19 cellular contexts compared by ENCODE assay signal in the genomic region with DNA sequence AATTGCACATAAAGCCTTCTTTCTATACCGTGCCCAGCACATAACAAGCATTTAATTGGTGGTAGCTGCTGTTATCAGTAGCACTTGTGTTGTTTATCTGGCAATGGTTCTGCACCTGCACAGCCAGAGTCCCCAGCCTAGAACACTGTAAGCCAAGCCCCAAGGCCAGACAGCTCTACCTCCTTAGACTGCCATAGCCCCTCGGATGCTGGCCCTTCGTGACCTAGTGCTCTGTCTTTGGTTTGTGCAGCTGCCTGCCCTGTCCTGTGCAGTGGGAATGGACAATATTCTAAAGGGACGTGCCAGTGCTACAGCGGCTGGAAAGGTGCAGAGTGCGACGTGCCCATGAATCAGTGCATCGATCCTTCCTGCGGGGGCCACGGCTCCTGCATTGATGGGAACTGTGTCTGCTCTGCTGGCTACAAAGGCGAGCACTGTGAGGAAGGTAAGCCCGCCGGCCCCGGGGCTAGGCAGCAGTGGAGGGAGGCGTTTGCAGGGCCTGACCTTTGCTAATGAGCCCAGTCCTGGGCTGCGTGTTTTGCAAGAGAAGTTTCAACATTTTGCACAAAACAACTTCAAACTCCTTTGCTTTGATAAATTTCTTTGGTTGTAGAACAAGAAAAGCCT.
DNase-seq lines count a peak whose midpoint lies in the region; ATAC-seq and TF ChIP-seq lines count a peak whose summit lies in the region.
"Had no signal": no experiment of that assay in that cellular context is flagged by ENCODE, and none has a peak within 500 bp of the region (broad histone marks: within the 10 kb centered on the region; RNA-seq: fewer than 3 reads in every experiment).

No MANE protein-coding gene starts in this region.

- H3K4me1 Mint-ChIP-seq in neural crest cell = peaks cover 63% of the 10 kb centered on the region
- no peaks in the 10 kb centered on the region for H3K4me1 Mint-ChIP-seq in stimulated activated naive CD8-positive, alpha-beta T cell treated with anti-CD3 and anti-CD28 coated beads, Interleukin-15, amount 100 ng/mL, for 72 hours

- DNase-seq in DMS153 (lab: John Stamatoyannopoulos, UW) (peak; percentile 38), DMS153 treated with DMSO at 0.1 percent for 48 hours (lab: John Stamatoyannopoulos, UW; ENCODE audit: unreplicated experiment) (no peak), NCI-H2029 (lab: John Stamatoyannopoulos, UW) (peak; percentile 47), neural crest cell (ENCODE audit: low read depth, low spot score) (peak; percentile 22), OCI-M1 (lab: John Stamatoyannopoulos, UW) (no peak)
- DNase-seq in stimulated activated naive CD8-positive, alpha-beta T cell treated with anti-CD3 and anti-CD28 coated beads, Interleukin-15, amount 100 ng/mL, for 72 hours = no peak
- DNase-seq: activated CD4-positive, alpha-beta T cell treated with anti-CD3 and anti-CD28 coated beads, Interleukin-2, amount 10 ng/mL, durations not matched to agents 24 days and 14 days; activated naive CD4-positive, alpha-beta T cell; GF-D8; Kasumi-1; NCI-H187; NCI-H510A; Peyer's patch had no signal

- peak overlapping the region; percentile 10 for H3K27ac ChIP-seq in cingulate gyrus (ENCODE audit: low read depth, low read length)
- H3K27ac ChIP-seq: 22Rv1, BLaER1, Peyer's patch, skin epidermis had no signal

- H3K36me3 Mint-ChIP-seq in neural crest cell (ENCODE audit: low read depth) = no peaks in the 10 kb centered on the region

- no peaks in the 10 kb centered on the region for H3K9me3 Mint-ChIP-seq in neural crest cell
- peaks cover 0 to 5% of the 10 kb centered on the region in 2 donors for H3K9me3 Mint-ChIP-seq in stimulated activated naive CD8-positive, alpha-beta T cell treated with anti-CD3 and anti-CD28 coated beads, Interleukin-15, amount 100 ng/mL, for 72 hours
- H3K9me3 Mint-ChIP-seq: activated CD4-positive, alpha-beta T cell treated with anti-CD3 and anti-CD28 coated beads, Interleukin-2, amount 10 ng/mL, durations not matched to agents 24 days and 14 days had no signal

- H3K27ac Mint-ChIP-seq in neural crest cell (ENCODE audit: unreplicated experiment) = peak overlapping the region; percentile 84
- no peak overlapping the region for H3K27ac Mint-ChIP-seq in stimulated activated naive CD8-positive, alpha-beta T cell treated with anti-CD3 and anti-CD28 coated beads, Interleukin-15, amount 100 ng/mL, for 72 hours
- H3K27ac Mint-ChIP-seq: activated CD4-positive, alpha-beta T cell treated with anti-CD3 and anti-CD28 coated beads, Interleukin-2, amount 10 ng/mL, durations not matched to agents 24 days and 14 days had no signal

- peak overlapping the region; percentile 38 for H3K4me3 Mint-ChIP-seq in neural crest cell
- H3K4me3 Mint-ChIP-seq in stimulated activated naive CD8-positive, alpha-beta T cell treated with anti-CD3 and anti-CD28 coated beads, Interleukin-15, amount 100 ng/mL, for 72 hours = no peak overlapping the region
- H3K4me3 Mint-ChIP-seq: activated CD4-positive, alpha-beta T cell treated with anti-CD3 and anti-CD28 coated beads, Interleukin-2, amount 10 ng/mL, durations not matched to agents 24 days and 14 days had no signal

- ATAC-seq in GM18907 (IDR thresholded peaks at IDR 0.05; ENCODE audit: unreplicated experiment) = no peak
- ATAC-seq in stimulated activated naive CD8-positive, alpha-beta T cell treated with anti-CD3 and anti-CD28 coated beads, Interleukin-15, amount 100 ng/mL, for 72 hours = no peak
- ATAC-seq: SK-N-SH treated with all-trans-retinoic acid at 6 μM for 48 hours had no signal

- no peaks in the 10 kb centered on the region for H3K27me3 Mint-ChIP-seq in neural crest cell (ENCODE audit: low read depth)
- peaks cover 7% of the 10 kb centered on the region for H3K27me3 Mint-ChIP-seq in stimulated activated naive CD8-positive, alpha-beta T cell treated with anti-CD3 and anti-CD28 coated beads, Interleukin-15, amount 100 ng/mL, for 72 hours

- no peak for TF ChIP-seq CTCF in neural crest cell (conservative IDR thresholded peaks at IDR 0.05)

Comparison
In these comparisons a context has a peak if more than half of its experiments do, and no peak if none do; other contexts are left out.
1. DNase-seq: peak in DMS153 (single experiment), NCI-H2029 (single experiment) and neural crest cell (single experiment); none in DMS153 treated with DMSO at 0.1 percent for 48 hours (single experiment), OCI-M1 (single experiment) and stimulated activated naive CD8-positive, alpha-beta T cell treated with anti-CD3 and anti-CD28 coated beads, Interleukin-15, amount 100 ng/mL, for 72 hours (0 of 2).